In the genomic region with DNA sequence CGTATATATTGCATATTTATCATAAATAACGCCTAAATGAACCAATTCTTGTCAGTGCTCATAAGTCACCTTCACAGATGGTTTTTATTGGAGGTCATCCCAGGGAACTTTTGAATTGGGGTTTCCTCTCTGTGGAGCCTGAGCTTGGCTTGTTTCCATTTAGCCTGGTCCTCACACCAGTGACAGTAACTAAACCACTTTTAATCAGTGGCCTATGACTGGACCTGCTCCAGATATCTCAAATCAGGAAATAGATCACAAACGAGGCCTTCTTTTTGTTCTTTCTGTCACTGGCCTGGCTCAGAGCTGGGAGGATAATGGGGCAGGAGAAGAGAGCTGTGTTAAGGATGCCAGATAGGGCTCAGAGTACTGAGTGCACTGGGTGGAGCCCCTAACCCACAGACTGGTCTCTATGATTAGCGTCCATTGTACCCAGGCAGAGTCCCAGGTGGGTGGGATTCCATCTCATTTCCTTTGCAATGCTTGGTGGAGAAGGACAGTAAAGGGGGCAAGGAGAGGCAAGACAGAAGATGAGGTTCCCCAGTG, we compare ENCODE assay signal across 15 cellular contexts.
DNase-seq lines count a peak whose midpoint lies in the region; ATAC-seq and TF ChIP-seq lines count a peak whose summit lies in the region.
"Had no signal": no experiment of that assay in that cellular context is flagged by ENCODE, and none has a peak within 500 bp of the region (broad histone marks: within the 10 kb centered on the region; RNA-seq: fewer than 3 reads in every experiment).

No MANE protein-coding gene starts in this region.

- no peak overlapping the region for H3K4ac ChIP-seq in trophoblast cell (ENCODE audit: low read depth, low read length)

- peak overlapping the region; percentile 59 for H2BK120ac ChIP-seq in trophoblast cell (ENCODE audit: insufficient read depth, low read length, poor library complexity)

- TF ChIP-seq CTCF in heart left ventricle (IDR thresholded peaks at IDR 0.05) (no peak), left ventricle myocardium inferior (IDR thresholded peaks at IDR 0.05; ENCODE audit: borderline replicate concordance) (no peak), tibial nerve (IDR thresholded peaks at IDR 0.05) (no peak), body of pancreas (IDR thresholded peaks at IDR 0.05) (no peak)

- H2BK12ac ChIP-seq in trophoblast cell (ENCODE audit: low read length), result peak overlapping the region; percentile 92

- H3K4me3 ChIP-seq in heart left ventricle (no peak overlapping the region), left ventricle myocardium inferior (no peak overlapping the region), trophoblast cell (ENCODE audit: low read depth, low read length) (no peak overlapping the region), tibial nerve (no peak overlapping the region), body of pancreas (no peak overlapping the region)
- H3K4me3 ChIP-seq: BLaER1 treated with 17β-estradiol and CSF1 and Interleukin-3, amounts not matched to agents 10 nM and 100 nM had no signal

- intact Hi-C loops in heart left ventricle (cut with DNase I), result no loop called here
- intact Hi-C loops in left ventricle myocardium inferior (cut with micrococcal nuclease), result no loop called here
- intact Hi-C loops in body of pancreas (cut with DNase I), result no loop called here

- no peak overlapping the region for H3K14ac ChIP-seq in trophoblast cell (ENCODE audit: low read length)

- peaks cover 0 to 20% (median 3%) of the 10 kb centered on the region in 12 donors for H3K4me1 ChIP-seq in heart left ventricle
- peaks cover 18% of the 10 kb centered on the region for H3K4me1 ChIP-seq in left ventricle myocardium inferior
- H3K4me1 ChIP-seq in trophoblast cell (ENCODE audit: control insufficient read depth in 1 of 2, insufficient read depth in 2 of 2, low read length in 2 of 2), result peaks cover 3 to 9% of the 10 kb centered on the region in 2 experiments
- H3K4me1 ChIP-seq in tibial nerve, result no peaks in the 10 kb centered on the region
- H3K4me1 ChIP-seq in body of pancreas, result no peaks in the 10 kb centered on the region
- H3K4me1 ChIP-seq: BLaER1 treated with 17β-estradiol and CSF1 and Interleukin-3, amounts not matched to agents 10 nM and 100 nM had no signal

- no peak overlapping the region for H2AFZ ChIP-seq in trophoblast cell (ENCODE audit: insufficient read depth, low read length, poor library complexity)

- ATAC-seq in heart left ventricle (peak in 3 of 4 donors; percentile 22 to 41 (median 34)), body of pancreas (no peak)
- ATAC-seq: HCT116 had no signal

- H4K8ac ChIP-seq in trophoblast cell (ENCODE audit: low read depth, low read length), result no peak overlapping the region

- H3K9me3 ChIP-seq in heart left ventricle (no peaks in the 10 kb centered on the region), left ventricle myocardium inferior (replicated peaks) (no peaks in the 10 kb centered on the region), trophoblast cell (ENCODE audit: insufficient read depth, low read depth, low read length) (no peaks in the 10 kb centered on the region), tibial nerve (no peaks in the 10 kb centered on the region), body of pancreas (no peaks in the 10 kb centered on the region)
- H3K9me3 ChIP-seq: BLaER1 treated with 17β-estradiol and CSF1 and Interleukin-3, amounts not matched to agents 10 nM and 100 nM had no signal

- no peak overlapping the region for H3K4me2 ChIP-seq in trophoblast cell (ENCODE audit: low read length)
- H3K4me2 ChIP-seq: BLaER1 treated with 17β-estradiol and CSF1 and Interleukin-3, amounts not matched to agents 10 nM and 100 nM had no signal

- TF ChIP-seq POLR2A in heart left ventricle (IDR thresholded peaks at IDR 0.05), result no peak
- TF ChIP-seq POLR2A in tibial nerve (IDR thresholded peaks at IDR 0.05), result no peak
- TF ChIP-seq POLR2A in body of pancreas (IDR thresholded peaks at IDR 0.05), result no peak

- H4K12ac ChIP-seq in trophoblast cell (ENCODE audit: low read depth, low read length), result no peak overlapping the region

- H3K27me3 ChIP-seq in heart left ventricle, result no peaks in the 10 kb centered on the region
- H3K27me3 ChIP-seq in left ventricle myocardium inferior (ENCODE audit: low read depth), result no peaks in the 10 kb centered on the region
- no peaks in the 10 kb centered on the region for H3K27me3 ChIP-seq in trophoblast cell (ENCODE audit: insufficient read depth, low read length)
- no peaks in the 10 kb centered on the region for H3K27me3 ChIP-seq in tibial nerve
- H3K27me3 ChIP-seq in body of pancreas, result peaks cover 0 to 4% of the 10 kb centered on the region in 2 donors
- H3K27me3 ChIP-seq: BLaER1 treated with 17β-estradiol and CSF1 and Interleukin-3, amounts not matched to agents 10 nM and 100 nM had no signal

- no peaks in the 10 kb centered on the region for H3K36me3 ChIP-seq in heart left ventricle
- no peaks in the 10 kb centered on the region for H3K36me3 ChIP-seq in left ventricle myocardium inferior
- H3K36me3 ChIP-seq in trophoblast cell (ENCODE audit: control insufficient read depth in 1 of 2, insufficient read depth in 2 of 2, low read length in 2 of 2), result no peaks in the 10 kb centered on the region
- no peaks in the 10 kb centered on the region for H3K36me3 ChIP-seq in tibial nerve
- H3K36me3 ChIP-seq in body of pancreas (replicated peaks in 1 of 2; ENCODE audit: insufficient read depth in 1 of 2, low read depth in 2 of 2), result no peaks in the 10 kb centered on the region
- H3K36me3 ChIP-seq: BLaER1 treated with 17β-estradiol and CSF1 and Interleukin-3, amounts not matched to agents 10 nM and 100 nM had no signal

- peaks cover 11% of the 10 kb centered on the region for H3K79me1 ChIP-seq in trophoblast cell (ENCODE audit: low read length)

- no peak overlapping the region for H3K23ac ChIP-seq in trophoblast cell (ENCODE audit: low read length)

- DNase-seq in heart left ventricle (no peak), left ventricle myocardium inferior (no peak), SK-N-DZ (ENCODE audit: low spot score) (peak; percentile 32), dermis microvascular lymphatic vessel endothelial cell (ENCODE audit: low read depth in 2 of 2) (peak; percentile 30 to 43), trophoblast cell (no peak), tibial nerve (ENCODE audit: low spot score in 2 of 2) (no peak), body of pancreas (no peak)
- DNase-seq in activated effector memory CD4-positive, alpha-beta T cell treated with anti-CD3 and anti-CD28 coated beads, Interleukin-2, amount 50 U/mL, for 16 hours, result no peak
- DNase-seq: 8988T; AML-193; CD4-positive, CD25-positive, alpha-beta regulatory T cell; DMS53; GF-D8 had no signal

- no peak overlapping the region for H3K9ac ChIP-seq in trophoblast cell (ENCODE audit: low read length)
- H3K9ac ChIP-seq: BLaER1 treated with 17β-estradiol and CSF1 and Interleukin-3, amounts not matched to agents 10 nM and 100 nM had no signal

- H3K79me2 ChIP-seq in trophoblast cell (ENCODE audit: control insufficient read depth, insufficient read depth, low read length, poor library complexity), result no peaks in the 10 kb centered on the region

- peak overlapping the region; percentile 9 for H3K18ac ChIP-seq in trophoblast cell (ENCODE audit: low read length)

- peak overlapping the region; percentile 46 for H2AK5ac ChIP-seq in trophoblast cell (ENCODE audit: low read length)

- TF ChIP-seq EP300 in tibial nerve (IDR thresholded peaks at IDR 0.05), result no peak

- no peak overlapping the region for H3K27ac ChIP-seq in heart left ventricle
- no peak overlapping the region for H3K27ac ChIP-seq in left ventricle myocardium inferior (replicated peaks)
- no peak overlapping the region for H3K27ac ChIP-seq in trophoblast cell (ENCODE audit: low read depth, low read length)
- no peak overlapping the region for H3K27ac ChIP-seq in tibial nerve
- no peak overlapping the region for H3K27ac ChIP-seq in body of pancreas
- H3K27ac ChIP-seq: BLaER1 treated with 17β-estradiol and CSF1 and Interleukin-3, amounts not matched to agents 10 nM and 100 nM had no signal

- 55 to 70% (median 64%) methylated on average over 4 of the region's 4 CpGs for WGBS in heart left ventricle, 4 donors
- WGBS in trophoblast cell (ENCODE audit: extremely low coverage, insufficient coverage, insufficient read length), result no CpG with 5 or more reads among the region's 4 CpGs
- 83% methylated on average over 4 of the region's 4 CpGs for WGBS in tibial nerve, 2 donors
- WGBS in body of pancreas, 2 donors, result 73 to 77% methylated on average over 4 of the region's 4 CpGs

- peak overlapping the region; percentile 67 for H4K91ac ChIP-seq in trophoblast cell (ENCODE audit: low read depth, low read length)

- H2BK5ac ChIP-seq in trophoblast cell (ENCODE audit: low read depth, low read length, poor library complexity), result no peak overlapping the region

Comparison
In these comparisons a context has a peak if more than half of its experiments do, and no peak if none do; other contexts are left out.
1. DNase-seq: peak in SK-N-DZ (single experiment) and dermis microvascular lymphatic vessel endothelial cell (2 of 2); none in heart left ventricle (0 of 5), left ventricle myocardium inferior (single experiment), trophoblast cell (0 of 2), activated effector memory CD4-positive, alpha-beta T cell treated with anti-CD3 and anti-CD28 coated beads, Interleukin-2, amount 50 U/mL, for 16 hours (single experiment), tibial nerve (0 of 2) and body of pancreas (0 of 4).